In the genomic region with DNA sequence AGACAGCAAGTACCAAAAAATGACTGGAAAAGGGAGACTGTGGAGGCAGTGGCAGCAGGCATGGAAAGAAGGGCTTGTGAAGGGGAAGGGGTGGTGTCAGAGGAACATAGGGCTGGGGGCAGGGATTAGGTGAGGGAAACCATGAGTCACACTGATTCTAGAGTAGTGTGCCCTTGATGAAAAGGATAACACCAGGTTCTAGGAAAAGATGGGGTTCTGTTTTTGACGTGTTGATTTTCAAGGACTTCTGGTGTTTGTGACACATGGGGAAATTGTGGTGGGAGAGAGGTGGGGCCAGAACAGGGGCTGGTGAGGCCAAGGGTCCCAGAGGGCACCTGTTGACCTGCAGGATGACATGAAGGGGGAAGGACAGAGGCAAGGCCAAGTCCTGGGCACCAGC, we compare ENCODE assay signal across 12 cellular contexts. TPM values are rescaled to one million over a fixed set of nuclear protein-coding genes. Genes with fewer than 3 reads are reported as not detected.
A peak's percentile ranks its signal among the peaks of the same experiment; 100 is the strongest.
DNase-seq lines count a peak whose midpoint lies in the region; ATAC-seq and TF ChIP-seq lines count a peak whose summit lies in the region.
"Had no signal": no experiment of that assay in that cellular context is flagged by ENCODE, and none has a peak within 500 bp of the region (broad histone marks: within the 10 kb centered on the region; RNA-seq: fewer than 3 reads in every experiment).

No MANE protein-coding gene starts in this region.

- H3K36me3 ChIP-seq in neural progenitor cell, result no peaks in the 10 kb centered on the region
- no peaks in the 10 kb centered on the region for H3K36me3 ChIP-seq in esophagus squamous epithelium
- H3K36me3 ChIP-seq: tibial nerve had no signal

- no peaks in the 10 kb centered on the region for H4K20me1 ChIP-seq in neural progenitor cell (ENCODE audit: low read depth)

- H3K27me3 ChIP-seq in neural progenitor cell (no peaks in the 10 kb centered on the region), esophagus squamous epithelium (peaks cover 0 to 11% (median 0%) of the 10 kb centered on the region in 4 donors)
- H3K27me3 ChIP-seq: tibial nerve had no signal

- DNase-seq in activated effector memory CD4-positive, alpha-beta T cell treated with anti-CD3 and anti-CD28 coated beads, Interleukin-2, amount 50 U/mL, for 16 hours, result peak; percentile 82
- no peak for DNase-seq in activated effector memory CD4-positive, alpha-beta T cell treated with Interleukin-2 at 50 U/mL for 16 hours
- DNase-seq in activated T-cell treated with anti-CD3 and anti-CD28 coated beads, Interleukin-2, amount 50 U/mL, for 72 hours, result peak; percentile 53 to 74
- DNase-seq in neural progenitor cell (ENCODE audit: low spot score) (no peak), esophagus squamous epithelium (lab: John Stamatoyannopoulos, UW) (no peak), NCI-H526 (lab: John Stamatoyannopoulos, UW) (no peak), SIG-M5 treated with dmso at 0.1 percent for 504 hours (lab: John Stamatoyannopoulos, UW; ENCODE audit: unreplicated experiment) (no peak)
- DNase-seq: DMS153, heart left ventricle, NCI-H1092 had no signal

- H3K4me3 ChIP-seq in neural progenitor cell (no peak overlapping the region), esophagus squamous epithelium (no peak overlapping the region)
- H3K4me3 ChIP-seq: heart left ventricle, tibial nerve had no signal

- H2AFZ ChIP-seq in neural progenitor cell (replicated peaks), result no peak overlapping the region

- H3K36me3 Mint-ChIP-seq in activated T-cell treated with anti-CD3 and anti-CD28 coated beads, Interleukin-2, amount 50 U/mL, for 72 hours (ENCODE audit: insufficient read depth in 2 of 2), result peaks cover 27 to 47% of the 10 kb centered on the region in 2 donors
- no peaks in the 10 kb centered on the region for H3K36me3 Mint-ChIP-seq in neural progenitor cell

- peak overlapping the region; percentile 76 to 84 for H3K4me3 Mint-ChIP-seq in activated T-cell treated with anti-CD3 and anti-CD28 coated beads, Interleukin-2, amount 50 U/mL, for 72 hours
- H3K4me3 Mint-ChIP-seq in neural progenitor cell, result no peak overlapping the region

- no peaks in the 10 kb centered on the region for H3F3A ChIP-seq in neural progenitor cell (ENCODE audit: low read depth)

- TF ChIP-seq POLR2A in esophagus squamous epithelium (IDR thresholded peaks at IDR 0.05), result no peak

- no peak overlapping the region for H3K27ac ChIP-seq in neural progenitor cell
- H3K27ac ChIP-seq in esophagus squamous epithelium, result no peak overlapping the region
- H3K27ac ChIP-seq: heart left ventricle had no signal

- H3K27ac Mint-ChIP-seq in activated T-cell treated with anti-CD3 and anti-CD28 coated beads, Interleukin-2, amount 50 U/mL, for 72 hours, result peak overlapping the region; percentile 96
- H3K27ac Mint-ChIP-seq in neural progenitor cell, result peak overlapping the region; percentile 39

- H3K4me2 ChIP-seq in neural progenitor cell, result no peak overlapping the region

- peak; percentile 67 to 73 for ATAC-seq in activated T-cell treated with anti-CD3 and anti-CD28 coated beads, Interleukin-2, amount 50 U/mL, for 72 hours (replicated peaks in 1 of 2)
- no peak for ATAC-seq in GM18519 (IDR thresholded peaks at IDR 0.05; ENCODE audit: low FRiP score, unreplicated experiment)
- ATAC-seq: heart left ventricle had no signal

- no peaks in the 10 kb centered on the region for H3K79me2 ChIP-seq in neural progenitor cell (ENCODE audit: low read depth)

- H3K9me3 ChIP-seq in neural progenitor cell (ENCODE audit: low read depth) (no peaks in the 10 kb centered on the region), esophagus squamous epithelium (no peaks in the 10 kb centered on the region)
- H3K9me3 ChIP-seq: heart left ventricle, tibial nerve had no signal

- no peak overlapping the region for H3K9ac ChIP-seq in neural progenitor cell

- no peaks in the 10 kb centered on the region for H3K27me3 Mint-ChIP-seq in activated T-cell treated with anti-CD3 and anti-CD28 coated beads, Interleukin-2, amount 50 U/mL, for 72 hours (ENCODE audit: low read depth)
- peaks cover 4% of the 10 kb centered on the region for H3K27me3 Mint-ChIP-seq in neural progenitor cell (ENCODE audit: insufficient read depth, low read depth)

- intact Hi-C loops in esophagus squamous epithelium (cut with DNase I), result no loop called here

- peaks cover 96% of the 10 kb centered on the region for H3K4me1 Mint-ChIP-seq in activated T-cell treated with anti-CD3 and anti-CD28 coated beads, Interleukin-2, amount 50 U/mL, for 72 hours (ENCODE audit: low read depth)
- H3K4me1 Mint-ChIP-seq in neural progenitor cell, result peaks cover 5% of the 10 kb centered on the region

- H3K4me1 ChIP-seq in neural progenitor cell (no peaks in the 10 kb centered on the region), esophagus squamous epithelium (peaks cover 0 to 2% (median 0%) of the 10 kb centered on the region in 3 donors)

- TF ChIP-seq CTCF in neural progenitor cell (IDR thresholded peaks at IDR 0.05) (no peak), esophagus squamous epithelium (IDR thresholded peaks at IDR 0.05) (no peak)

- no peaks in the 10 kb centered on the region for H3K9me3 Mint-ChIP-seq in activated T-cell treated with anti-CD3 and anti-CD28 coated beads, Interleukin-2, amount 50 U/mL, for 72 hours
- peaks cover 5% of the 10 kb centered on the region for H3K9me3 Mint-ChIP-seq in neural progenitor cell

- 67 to 76% methylated on average over 1 of the region's 1 CpG for WGBS in esophagus squamous epithelium, 2 donors

RNA-seq across cellular contexts. Expression of a gene that starts 57.1 kb away (rescaled TPM):
- total RNA-seq in activated T-cell treated with anti-CD3 and anti-CD28 coated beads, Interleukin-2, amount 50 U/mL, for 72 hours, result 10 to 100 TPM; 47.7 to 54.5 TPM
- total RNA-seq in neural progenitor cell (ENCODE audit: low replicate concordance) (45.0 and 69.0 TPM in 2 replicates), esophagus squamous epithelium (10 to 100 TPM in 3 of 4 donors, 1 to 10 TPM in 1; 6.6 to 22.8 (median 22.1) TPM)

Comparison
In these comparisons a context has a peak if more than half of its experiments do, and no peak if none do; other contexts are left out.
1. DNase-seq: peak in activated effector memory CD4-positive, alpha-beta T cell treated with anti-CD3 and anti-CD28 coated beads, Interleukin-2, amount 50 U/mL, for 16 hours (single experiment) and activated T-cell treated with anti-CD3 and anti-CD28 coated beads, Interleukin-2, amount 50 U/mL, for 72 hours (2 of 2); none in activated effector memory CD4-positive, alpha-beta T cell treated with Interleukin-2 at 50 U/mL for 16 hours (single experiment), neural progenitor cell (single experiment), esophagus squamous epithelium (single experiment), NCI-H526 (0 of 2) and SIG-M5 treated with dmso at 0.1 percent for 504 hours (single experiment).